ENCODE assay signal across 8 cellular contexts in the genomic region with DNA sequence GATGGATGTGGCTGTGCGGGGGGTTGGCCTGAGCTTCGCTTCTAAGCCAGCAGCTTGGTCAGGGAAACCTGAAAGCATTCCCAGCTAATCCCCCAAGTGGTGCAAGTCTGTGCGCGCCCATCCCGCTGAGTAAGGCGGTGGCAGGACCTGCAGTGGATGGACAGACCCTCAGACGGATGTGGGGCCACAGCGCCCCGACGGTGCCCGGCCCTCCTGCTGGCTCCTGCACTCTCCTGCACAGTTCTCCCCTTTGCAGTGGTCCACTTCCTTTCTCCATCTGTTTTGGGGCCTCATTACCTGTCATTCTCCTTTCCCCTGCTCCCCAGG. TPM values are rescaled to one million over a fixed set of nuclear protein-coding genes. Genes with fewer than 3 reads are reported as not detected.
DNase-seq lines count a peak whose midpoint lies in the region; ATAC-seq and TF ChIP-seq lines count a peak whose summit lies in the region.

No MANE protein-coding gene starts in this region.

- no peak for DNase-seq in DND-41
- no peak for DNase-seq in OCI-LY7 (ENCODE audit: low spot score)
- DNase-seq in effector memory CD4-positive, alpha-beta T cell = no peak
- no peak for DNase-seq in osteocyte (ENCODE audit: extremely low spot score, unreplicated experiment)
- no peak for DNase-seq in NCI-H1092 treated with DMSO at 0.1 percent for 48 hours (lab: John Stamatoyannopoulos, UW)
- no peak for DNase-seq in Ammon's horn (ENCODE audit: low spot score)
- no peak for DNase-seq in anterior cingulate cortex (lab: John Stamatoyannopoulos, UW)

- H3K27me3 Mint-ChIP-seq in osteocyte (ENCODE audit: unreplicated experiment) = no peaks in the 10 kb centered on the region

- H3K4me2 ChIP-seq in DND-41 (ENCODE audit: insufficient read depth, low read length) (peak overlapping the region; percentile 74), OCI-LY7 (ENCODE audit: low read length) (peak overlapping the region; percentile 92; the same call in 1 of the 2 replicates)

- peak overlapping the region; percentile 69 for H3K4me3 Mint-ChIP-seq in osteocyte (ENCODE audit: unreplicated experiment)

- H3K36me3 ChIP-seq in DND-41 (ENCODE audit: insufficient read depth, low read length) (no peaks in the 10 kb centered on the region), OCI-LY7 (ENCODE audit: insufficient read depth, low read length) (no peaks in the 10 kb centered on the region)
- H3K36me3 ChIP-seq in effector memory CD4-positive, alpha-beta T cell (ENCODE audit: control insufficient read depth, insufficient read depth, low read length) = no peaks in the 10 kb centered on the region

- CTCF ChIA-PET in OCI-LY7 (lab: Charles Lee; ENCODE audit: unreplicated experiment) = no interaction called here

- H3K27ac ChIP-seq in DND-41 (ENCODE audit: low read length) = peak overlapping the region; percentile 77; the same call in 1 of the 2 replicates
- no peak overlapping the region for H3K27ac ChIP-seq in OCI-LY7 (ENCODE audit: low read depth, low read length, poor library complexity, severe bottlenecking)
- no peak overlapping the region for H3K27ac ChIP-seq in effector memory CD4-positive, alpha-beta T cell (ENCODE audit: insufficient read depth, low read length, poor library complexity, severe bottlenecking)

- ATAC-seq in DND-41 (ENCODE audit: insufficient read depth, low read depth) (no peak), HG03565 (IDR thresholded peaks at IDR 0.05; ENCODE audit: unreplicated experiment) (no peak)

- H3K4me3 ChIP-seq in DND-41 (ENCODE audit: low read depth in 1 of 2, low read length in 2 of 2) (peak overlapping the region in 1 of 2 experiments; percentile 68; a peak in 1 of 4 replicates), OCI-LY7 (ENCODE audit: low read depth, low read length, poor library complexity, severe bottlenecking) (no peak overlapping the region)
- peak overlapping the region; percentile 81 for H3K4me3 ChIP-seq in effector memory CD4-positive, alpha-beta T cell (ENCODE audit: insufficient read depth, low read depth, low read length, poor library complexity, severe bottlenecking)

- BruUV-seq in OCI-LY7 (replicated peaks; lab: Mats Ljungman, UMichigan) = no TSS peak

- peaks cover 14% of the 10 kb centered on the region for H3K4me1 Mint-ChIP-seq in osteocyte (ENCODE audit: unreplicated experiment)

- peak overlapping the region; percentile 75 for H3K9ac ChIP-seq in DND-41 (ENCODE audit: low read depth, low read length)

- no peak overlapping the region for H3K27ac Mint-ChIP-seq in osteocyte (ENCODE audit: unreplicated experiment)

- POLR2A ChIA-PET in OCI-LY7 (lab: Charles Lee) = no interaction called here

- no peaks in the 10 kb centered on the region for H3K9me2 ChIP-seq in OCI-LY7 (ENCODE audit: insufficient read depth, low read length)

- no peaks in the 10 kb centered on the region for H3K9me3 Mint-ChIP-seq in osteocyte (ENCODE audit: unreplicated experiment)

- intact Hi-C loops in OCI-LY7 (cut with micrococcal nuclease; ENCODE audit: unreplicated experiment) = no loop called here

- no peak for TF ChIP-seq CTCF in DND-41 (IDR thresholded peaks at IDR 0.05; ENCODE audit: borderline replicate concordance, extremely low read depth, low read length, poor library complexity, severe bottlenecking)
- TF ChIP-seq CTCF in OCI-LY7 (conservative IDR thresholded peaks at IDR 0.05; ENCODE audit: low read length) = no peak
- no peak for TF ChIP-seq CTCF in osteocyte (IDR thresholded peaks at IDR 0.05)

- no peaks in the 10 kb centered on the region for H3K27me3 ChIP-seq in DND-41 (ENCODE audit: insufficient read depth, low read length, poor library complexity)
- H3K27me3 ChIP-seq in effector memory CD4-positive, alpha-beta T cell (replicated peaks; ENCODE audit: control insufficient read depth, insufficient read depth, low read length, poor library complexity, severe bottlenecking) = no peaks in the 10 kb centered on the region

- peaks cover 23% of the 10 kb centered on the region for H3K4me1 ChIP-seq in DND-41 (ENCODE audit: insufficient read depth, low read length)
- H3K4me1 ChIP-seq in OCI-LY7 (ENCODE audit: insufficient read depth, low read length, poor library complexity, severe bottlenecking) = peaks cover 24% of the 10 kb centered on the region
- H3K4me1 ChIP-seq in effector memory CD4-positive, alpha-beta T cell (ENCODE audit: control insufficient read depth, insufficient read depth, low read length, poor library complexity, severe bottlenecking) = peaks cover 12% of the 10 kb centered on the region

- H3K9me3 ChIP-seq in DND-41 (ENCODE audit: insufficient read depth, low read length, severe bottlenecking) = no peaks in the 10 kb centered on the region
- no peaks in the 10 kb centered on the region for H3K9me3 ChIP-seq in OCI-LY7 (ENCODE audit: low read length)
- H3K9me3 ChIP-seq in effector memory CD4-positive, alpha-beta T cell (ENCODE audit: control insufficient read depth, low read length) = no peaks in the 10 kb centered on the region

- no peaks in the 10 kb centered on the region for H3K36me3 Mint-ChIP-seq in osteocyte (ENCODE audit: unreplicated experiment)

- H4K20me1 ChIP-seq in DND-41 (ENCODE audit: insufficient read depth, low read length) (no peaks in the 10 kb centered on the region), OCI-LY7 (ENCODE audit: insufficient read depth, low read length) (no peaks in the 10 kb centered on the region)

- H2AFZ ChIP-seq in DND-41 (ENCODE audit: low read depth, low read length) (peak overlapping the region; percentile 95), OCI-LY7 (ENCODE audit: low read length) (no peak overlapping the region)

- H3K79me2 ChIP-seq in DND-41 (ENCODE audit: insufficient read depth, low read length) (peaks cover 7% of the 10 kb centered on the region), OCI-LY7 (ENCODE audit: insufficient read depth, low read depth, low read length) (peaks cover 6% of the 10 kb centered on the region; the same call in 1 of the 2 replicates)

RNA-seq across cellular contexts. Expression of a gene that starts 2.3 kb away (rescaled TPM):
- total RNA-seq in OCI-LY7 (2014; rRNA removed; shearing (Covaris generic)) = 1.0 and 5.0 TPM in 2 replicates
- 4.4 and 5.0 TPM in 2 replicates for total RNA-seq in OCI-LY7 (2022)
- total RNA-seq in osteocyte = 0.42 and 0.64 TPM in 2 replicates

RNA-seq across cellular contexts. Expression of a gene that starts 16.9 kb away (rescaled TPM):
- total RNA-seq in OCI-LY7 (2014; rRNA removed; shearing (Covaris generic)) = 29.8 and 59.8 TPM in 2 replicates
- total RNA-seq in OCI-LY7 (2022) (76.5 and 92.9 TPM in 2 replicates), osteocyte (57.9 and 60.7 TPM in 2 replicates)

RNA-seq across cellular contexts. Expression of a gene that starts 34.4 kb away (rescaled TPM):
- total RNA-seq in OCI-LY7 (2014; rRNA removed; shearing (Covaris generic)) = 160 and 184 TPM in 2 replicates
- total RNA-seq in OCI-LY7 (2022) (176 and 211 TPM in 2 replicates), osteocyte (122 and 132 TPM in 2 replicates)

RNA-seq across cellular contexts. Expression of a gene that starts 44.5 kb away (rescaled TPM):
- 84.8 and 118 TPM in 2 replicates for total RNA-seq in OCI-LY7 (2014; rRNA removed; shearing (Covaris generic))
- total RNA-seq in OCI-LY7 (2022) (84.2 and 87.2 TPM in 2 replicates), osteocyte (19.3 and 20.0 TPM in 2 replicates)

RNA-seq across cellular contexts. Expression of a gene that starts 51.2 kb away (rescaled TPM):
- total RNA-seq in OCI-LY7 (2014; rRNA removed; shearing (Covaris generic)) = 139 and 141 TPM in 2 replicates
- total RNA-seq in OCI-LY7 (2022) (131 and 134 TPM in 2 replicates), osteocyte (not detected in 2 replicates)
